8 cellular contexts compared by ENCODE assay signal in the genomic region with DNA sequence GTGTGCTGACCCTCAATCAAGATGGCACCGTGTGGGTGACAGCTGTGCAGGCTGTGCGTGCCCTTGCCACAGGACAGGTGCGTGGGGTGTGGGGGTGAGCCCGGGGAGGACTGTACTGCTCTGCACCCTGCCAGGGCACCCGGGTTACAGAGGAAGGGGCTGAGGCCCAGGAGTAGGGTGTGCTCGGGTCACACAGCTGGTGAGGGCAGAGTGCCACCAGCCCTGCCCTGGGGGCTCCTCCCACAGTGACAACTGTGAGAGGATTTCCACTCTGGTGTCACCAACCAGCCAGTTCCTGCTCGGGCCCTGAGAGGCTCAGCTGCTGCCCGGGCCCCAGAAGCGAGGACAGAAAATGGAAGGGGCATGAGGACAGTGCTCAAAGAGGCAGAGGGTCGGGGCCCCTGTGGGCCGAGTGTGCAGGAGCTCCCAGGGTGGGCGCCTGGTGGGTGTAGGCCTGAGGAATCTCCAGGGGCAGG.
"Had no signal": no experiment of that assay in that cellular context is flagged by ENCODE, and none has a peak within 500 bp of the region (broad histone marks: within the 10 kb centered on the region; RNA-seq: fewer than 3 reads in every experiment).

No MANE protein-coding gene starts in this region.

- H3K9me3 ChIP-seq: adrenal gland, body of pancreas, thyroid gland had no signal

- H3K27me3 ChIP-seq: adrenal gland, body of pancreas, hepatocyte, thyroid gland had no signal

- H3K27me3 Mint-ChIP-seq: activated B cell treated with CpG ODN at 0.5 μM for 24 hours; activated CD4-positive, alpha-beta T cell treated with anti-CD3 and anti-CD28 coated beads, Interleukin-2, amount 10 ng/mL, durations not matched to agents 7 days and 5 days; memory B cell had no signal

- H3K27ac Mint-ChIP-seq: activated B cell treated with CpG ODN at 0.5 μM for 24 hours; activated T-helper 2 cell treated with anti-CD3 and anti-CD28 coated beads, Interferon-gamma antibody, Interleukin-2, Interleukin-4, amounts not matched to agents 10 μg/mL and 5 μg/mL and 100 μg/mL, durations not matched to agents 14 hours and 24 hours and 36 hours; memory B cell had no signal

- H3K9me3 Mint-ChIP-seq: activated B cell treated with CpG ODN at 0.5 μM for 24 hours; activated CD4-positive, alpha-beta T cell treated with anti-CD3 and anti-CD28 coated beads, Interleukin-2, amount 10 ng/mL, durations not matched to agents 7 days and 5 days; activated T-helper 2 cell treated with anti-CD3 and anti-CD28 coated beads, Interferon-gamma antibody, Interleukin-2, Interleukin-4, amounts not matched to agents 10 μg/mL and 5 μg/mL and 100 μg/mL, durations not matched to agents 14 hours and 24 hours and 36 hours; memory B cell had no signal

- H3K4me3 ChIP-seq: adrenal gland, body of pancreas, hepatocyte, thyroid gland had no signal

- H3K27ac ChIP-seq: adrenal gland, body of pancreas, hepatocyte, thyroid gland had no signal

- H3K4me3 Mint-ChIP-seq: activated B cell treated with CpG ODN at 0.5 μM for 24 hours; activated CD4-positive, alpha-beta T cell treated with anti-CD3 and anti-CD28 coated beads, Interleukin-2, amount 10 ng/mL, durations not matched to agents 7 days and 5 days; memory B cell had no signal

- H3K4me1 Mint-ChIP-seq: activated CD4-positive, alpha-beta T cell treated with anti-CD3 and anti-CD28 coated beads, Interleukin-2, amount 10 ng/mL, durations not matched to agents 7 days and 5 days had no signal
